ENCODE assay signal across 37 cellular contexts in the genomic region with DNA sequence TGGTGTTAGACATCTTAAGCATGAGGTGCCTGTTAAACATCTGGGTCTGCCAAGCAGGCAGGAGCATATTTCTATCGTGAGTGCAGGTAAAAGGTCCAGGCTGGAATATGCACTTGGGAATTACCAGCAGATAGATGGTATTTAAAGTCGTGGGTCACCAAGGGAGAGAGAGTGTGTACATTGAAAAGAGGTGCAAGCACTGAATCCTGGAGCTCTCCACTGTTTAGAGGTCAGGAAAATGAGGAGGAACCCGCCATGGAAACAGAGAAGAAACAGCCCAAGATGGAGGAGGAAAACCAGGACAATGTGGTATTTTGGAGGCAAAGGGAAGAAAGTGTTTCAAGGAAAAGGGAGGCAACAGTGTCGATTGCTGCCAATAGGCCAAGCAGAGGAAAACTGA.
"Had no signal": no experiment of that assay in that cellular context is flagged by ENCODE, and none has a peak within 500 bp of the region (broad histone marks: within the 10 kb centered on the region; RNA-seq: fewer than 3 reads in every experiment).

No MANE protein-coding gene starts in this region.

- FAIRE-seq: astrocyte, TTC549 had no signal

- H3K27ac ChIP-seq: adrenal gland, body of pancreas, brain microvascular endothelial cell, breast epithelium, VCaP had no signal

- H3K4me1 ChIP-seq: adrenal gland, body of pancreas, breast epithelium had no signal

- H3K4me3 Mint-ChIP-seq: activated B cell treated with CpG ODN at 0.5 μM for 24 hours; activated CD4-positive, alpha-beta memory T cell treated with anti-CD3 and anti-CD28 coated beads for 36 hours; activated CD4-positive, alpha-beta T cell treated with anti-CD3 and anti-CD28 coated beads, Interleukin-2, amount 10 ng/mL, durations not matched to agents 24 days and 14 days; activated CD8-positive, alpha-beta T cell treated with anti-CD3 and anti-CD28 coated beads for 36 hours; activated naive CD4-positive, alpha-beta T cell treated with anti-CD3 and anti-CD28 coated beads for 36 hours; activated naive CD8-positive, alpha-beta T cell treated with anti-CD3 and anti-CD28 coated beads for 36 hours; activated T-cell treated with anti-CD3 and anti-CD28 coated beads, Interleukin-2, amount 50 U/mL, for 4 hours; activated T-cell treated with anti-CD3 and anti-CD28 coated beads, Interleukin-2, amount 50 U/mL, for 72 hours; activated T-helper 1 cell treated with anti-CD3 and anti-CD28 coated beads, Interleukin-12 subunit alpha, Interleukin-12 subunit beta, Interleukin-2, Interleukin-4 antibody, amounts not matched to agents 30 ng/mL and 10 ng/mL and 1 ng/mL, durations not matched to agents 14 hours and 24 hours and 36 hours; activated T-helper 17 cell treated with anti-CD3 and anti-CD28 coated beads, Interleukin-2, amount 50 U/mL, for 72 hours; T-helper 1 cell treated with Interleukin-12 subunit alpha and Interleukin-12 subunit beta and Interleukin-4 antibody, amounts not matched to agents 30 μg/mL and 1 μg/mL, for 36 hours; T-helper 2 cell treated with Interferon-gamma antibody and Interleukin-4, amounts not matched to agents 5 μg/mL and 100 μg/mL, for 36 hours had no signal

- H3K27me3 ChIP-seq: adrenal gland, body of pancreas, brain microvascular endothelial cell, breast epithelium had no signal

- H3K9me3 Mint-ChIP-seq: activated B cell treated with CpG ODN at 0.5 μM for 24 hours; activated CD4-positive, alpha-beta memory T cell treated with anti-CD3 and anti-CD28 coated beads for 36 hours; activated CD4-positive, alpha-beta T cell treated with anti-CD3 and anti-CD28 coated beads, Interleukin-2, amount 10 ng/mL, durations not matched to agents 24 days and 14 days; activated CD8-positive, alpha-beta T cell treated with anti-CD3 and anti-CD28 coated beads for 36 hours; activated naive CD4-positive, alpha-beta T cell treated with anti-CD3 and anti-CD28 coated beads for 36 hours; activated naive CD4-positive, alpha-beta T cell treated with anti-CD3 and anti-CD28 coated beads, Interleukin-2, amount 50 U/mL, for 72 hours; activated naive CD8-positive, alpha-beta T cell treated with anti-CD3 and anti-CD28 coated beads for 36 hours; activated T-cell treated with anti-CD3 and anti-CD28 coated beads, Interleukin-2, amount 50 U/mL, for 4 hours; activated T-cell treated with anti-CD3 and anti-CD28 coated beads, Interleukin-2, amount 50 U/mL, for 72 hours; activated T-helper 1 cell treated with anti-CD3 and anti-CD28 coated beads, Interleukin-12 subunit alpha, Interleukin-12 subunit beta, Interleukin-2, Interleukin-4 antibody, amounts not matched to agents 30 ng/mL and 10 ng/mL and 1 ng/mL, durations not matched to agents 14 hours and 24 hours and 36 hours; activated T-helper 17 cell treated with anti-CD3 and anti-CD28 coated beads, Interleukin-2, amount 50 U/mL, for 72 hours; T-helper 1 cell treated with Interleukin-12 subunit alpha and Interleukin-12 subunit beta and Interleukin-4 antibody, amounts not matched to agents 30 μg/mL and 1 μg/mL, for 36 hours; T-helper 2 cell treated with Interferon-gamma antibody and Interleukin-4, amounts not matched to agents 5 μg/mL and 100 μg/mL, for 36 hours had no signal

- H3K27me3 Mint-ChIP-seq: activated B cell treated with CpG ODN at 0.5 μM for 24 hours; activated CD4-positive, alpha-beta T cell treated with anti-CD3 and anti-CD28 coated beads, Interleukin-2, amount 10 ng/mL, durations not matched to agents 24 days and 14 days; activated CD8-positive, alpha-beta T cell treated with anti-CD3 and anti-CD28 coated beads for 36 hours had no signal

- H3K27ac Mint-ChIP-seq: activated B cell treated with CpG ODN at 0.5 μM for 24 hours; activated CD4-positive, alpha-beta memory T cell treated with anti-CD3 and anti-CD28 coated beads for 36 hours; activated CD4-positive, alpha-beta T cell treated with anti-CD3 and anti-CD28 coated beads, Interleukin-2, amount 10 ng/mL, durations not matched to agents 24 days and 14 days; activated CD8-positive, alpha-beta T cell treated with anti-CD3 and anti-CD28 coated beads for 36 hours; activated naive CD4-positive, alpha-beta T cell treated with anti-CD3 and anti-CD28 coated beads for 36 hours; activated naive CD4-positive, alpha-beta T cell treated with anti-CD3 and anti-CD28 coated beads, Interleukin-2, amount 50 U/mL, for 72 hours; activated naive CD8-positive, alpha-beta T cell treated with anti-CD3 and anti-CD28 coated beads for 36 hours; activated T-cell treated with anti-CD3 and anti-CD28 coated beads, Interleukin-2, amount 50 U/mL, for 72 hours; activated T-helper 1 cell treated with anti-CD3 and anti-CD28 coated beads, Interleukin-12 subunit alpha, Interleukin-12 subunit beta, Interleukin-2, Interleukin-4 antibody, amounts not matched to agents 30 ng/mL and 10 ng/mL and 1 ng/mL, durations not matched to agents 14 hours and 24 hours and 36 hours; activated T-helper 17 cell treated with anti-CD3 and anti-CD28 coated beads, Interleukin-2, amount 50 U/mL, for 72 hours; T-helper 1 cell treated with Interleukin-12 subunit alpha and Interleukin-12 subunit beta and Interleukin-4 antibody, amounts not matched to agents 30 μg/mL and 1 μg/mL, for 36 hours; T-helper 2 cell treated with Interferon-gamma antibody and Interleukin-4, amounts not matched to agents 5 μg/mL and 100 μg/mL, for 36 hours had no signal

- ATAC-seq: activated CD8-positive, alpha-beta T cell treated with anti-CD3 and anti-CD28 coated beads for 36 hours; activated naive CD4-positive, alpha-beta T cell treated with anti-CD3 and anti-CD28 coated beads, Interleukin-2, amount 50 U/mL, for 72 hours; activated T-cell treated with anti-CD3 and anti-CD28 coated beads, Interleukin-2, amount 50 U/mL, for 4 hours; activated T-cell treated with anti-CD3 and anti-CD28 coated beads, Interleukin-2, amount 50 U/mL, for 72 hours; activated T-helper 17 cell treated with anti-CD3 and anti-CD28 coated beads, Interleukin-2, amount 50 U/mL, for 72 hours; body of pancreas had no signal

- H3K4me1 Mint-ChIP-seq: activated B cell treated with CpG ODN at 0.5 μM for 24 hours; activated CD4-positive, alpha-beta T cell treated with anti-CD3 and anti-CD28 coated beads, Interleukin-2, amount 10 ng/mL, durations not matched to agents 24 days and 14 days; activated naive CD8-positive, alpha-beta T cell treated with anti-CD3 and anti-CD28 coated beads for 36 hours had no signal

- H3K9me3 ChIP-seq: adrenal gland, body of pancreas, breast epithelium had no signal

- H3K36me3 ChIP-seq: adrenal gland, brain microvascular endothelial cell, breast epithelium had no signal

- DNase-seq: activated B cell treated with CpG ODN at 0.5 μM for 24 hours; activated CD4-positive, alpha-beta memory T cell treated with anti-CD3 and anti-CD28 coated beads for 36 hours; activated CD4-positive, alpha-beta T cell treated with anti-CD3 and anti-CD28 coated beads for 4 hours; activated CD4-positive, alpha-beta T cell treated with anti-CD3 and anti-CD28 coated beads, Interleukin-2, amount 10 ng/mL, durations not matched to agents 24 days and 14 days; activated CD4-positive, alpha-beta T cell treated with anti-CD3 and anti-CD28 coated beads, Interleukin-2, amount 50 U/mL, for 1 hour; activated CD4-positive, alpha-beta T cell treated with anti-CD3 and anti-CD28 coated beads, Interleukin-2, amount 50 U/mL, for 4 hours; activated CD4-positive, CD25-positive, alpha-beta regulatory T cell treated with anti-CD3 and anti-CD28 coated beads, Interleukin-2, amount 50 U/mL, for 72 hours; activated CD8-positive, alpha-beta memory T cell treated with anti-CD3 and anti-CD28 coated beads, Interleukin-2, amount 50 U/mL, for 4 hours; activated CD8-positive, alpha-beta T cell treated with anti-CD3 and anti-CD28 coated beads for 36 hours; activated effector memory CD4-positive, alpha-beta T cell treated with anti-CD3 and anti-CD28 coated beads, Interleukin-2, amount 50 U/mL, for 16 hours; activated gamma-delta T cell treated with Interleukin-2 at 50 U/mL for 16 hours; activated naive CD4-positive, alpha-beta T cell; activated naive CD4-positive, alpha-beta T cell treated with anti-CD3 and anti-CD28 coated beads for 36 hours; activated naive CD4-positive, alpha-beta T cell treated with anti-CD3 and anti-CD28 coated beads, Interleukin-2, amount 50 U/mL, for 16 hours; activated naive CD8-positive, alpha-beta T cell treated with anti-CD3 and anti-CD28 coated beads for 36 hours; activated T-cell treated with anti-CD3 and anti-CD28 coated beads for 4 hours; activated T-cell treated with anti-CD3 and anti-CD28 coated beads, Interleukin-2, amount 50 U/mL, for 1 hour; activated T-cell treated with anti-CD3 and anti-CD28 coated beads, Interleukin-2, amount 50 U/mL, for 4 hours; activated T-cell treated with anti-CD3 and anti-CD28 coated beads, Interleukin-2, amount 50 U/mL, for 72 hours; adrenal gland; amniotic stem cell; aorta; body of pancreas; brain microvascular endothelial cell; central memory CD4-positive, alpha-beta T cell; T-helper 1 cell; T-helper 2 cell; T-helper 9 cell had no signal

- H3K36me3 Mint-ChIP-seq: activated CD4-positive, alpha-beta memory T cell treated with anti-CD3 and anti-CD28 coated beads for 36 hours; activated naive CD4-positive, alpha-beta T cell treated with anti-CD3 and anti-CD28 coated beads, Interleukin-2, amount 50 U/mL, for 72 hours; activated naive CD8-positive, alpha-beta T cell treated with anti-CD3 and anti-CD28 coated beads for 36 hours had no signal

- H3K4me3 ChIP-seq: adrenal gland, body of pancreas, breast epithelium had no signal
